In genomic region chr11:102010776-102011500, GRCh38 we compare ENCODE assay signal across 9 cellular contexts. TPM values are rescaled to one million over a fixed set of nuclear protein-coding genes. Genes with fewer than 3 reads are reported as not detected.
A peak's percentile ranks its signal among the peaks of the same experiment; 100 is the strongest.
DNase-seq lines count a peak whose midpoint lies in the region; ATAC-seq and TF ChIP-seq lines count a peak whose summit lies in the region.
"Had no signal": no experiment of that assay in that cellular context is flagged by ENCODE, and none has a peak within 500 bp of the region (broad histone marks: within the 10 kb centered on the region; RNA-seq: fewer than 3 reads in every experiment).

No MANE protein-coding gene starts in this region.

- peak overlapping the region; percentile 75 for H3K27ac Mint-ChIP-seq in mesothelial cell of epicardium
- H3K27ac Mint-ChIP-seq in progenitor cell of endocrine pancreas = no peak overlapping the region
- H3K27ac Mint-ChIP-seq: activated naive CD8-positive, alpha-beta T cell had no signal

- H3K27me3 Mint-ChIP-seq in mesothelial cell of epicardium (ENCODE audit: low read depth) (no peaks in the 10 kb centered on the region), progenitor cell of endocrine pancreas (peaks cover 12% of the 10 kb centered on the region)

- TF ChIP-seq CTCF in AG10803 (conservative IDR thresholded peaks at IDR 0.05; ENCODE audit: low read length) (no peak), mesothelial cell of epicardium (IDR thresholded peaks at IDR 0.05; ENCODE audit: unreplicated experiment) (no peak), progenitor cell of endocrine pancreas (IDR thresholded peaks at IDR 0.05; ENCODE audit: unreplicated experiment) (no peak)

- H3K4me1 Mint-ChIP-seq in mesothelial cell of epicardium (peaks cover 26% of the 10 kb centered on the region), progenitor cell of endocrine pancreas (ENCODE audit: low read depth) (peaks cover 12% of the 10 kb centered on the region)

- H3K9me3 Mint-ChIP-seq in mesothelial cell of epicardium (no peaks in the 10 kb centered on the region), progenitor cell of endocrine pancreas (ENCODE audit: low read depth) (no peaks in the 10 kb centered on the region)

- DNase-seq in AG10803 (ENCODE audit: low read depth) (peak; percentile 91), NCI-H226 (peak; percentile 99), epidermal melanocyte (ENCODE audit: insufficient read length, low spot score) (peak; percentile 75), mesothelial cell of epicardium (ENCODE audit: low spot score in 2 of 2, unreplicated experiment in 2 of 2) (peak; percentile 34 to 69), progenitor cell of endocrine pancreas (ENCODE audit: low spot score, unreplicated experiment) (no peak)
- no peak for DNase-seq in stimulated activated naive CD8-positive, alpha-beta T cell treated with anti-CD3 and anti-CD28 coated beads, Interleukin-15, Interleukin-2, amounts not matched to agents 100 U/mL and 50 U/mL, for 24 hours

- no peak overlapping the region for H3K4me3 ChIP-seq in AG10803 (ENCODE audit: low read length)

- H3K36me3 Mint-ChIP-seq in mesothelial cell of epicardium = no peaks in the 10 kb centered on the region
- H3K36me3 Mint-ChIP-seq in progenitor cell of endocrine pancreas (ENCODE audit: insufficient read depth) = no peaks in the 10 kb centered on the region
- H3K36me3 Mint-ChIP-seq: activated naive CD8-positive, alpha-beta T cell had no signal

- H3K4me3 Mint-ChIP-seq in mesothelial cell of epicardium = no peak overlapping the region
- H3K4me3 Mint-ChIP-seq in progenitor cell of endocrine pancreas (ENCODE audit: low read depth) = no peak overlapping the region
- H3K4me3 Mint-ChIP-seq: activated naive CD8-positive, alpha-beta T cell had no signal

- ATAC-seq in HG03460 (IDR thresholded peaks at IDR 0.05; ENCODE audit: unreplicated experiment) = no peak
- ATAC-seq in stimulated activated naive CD8-positive, alpha-beta T cell treated with anti-CD3 and anti-CD28 coated beads, Interleukin-15, Interleukin-2, amounts not matched to agents 100 U/mL and 50 U/mL, for 24 hours = no peak
- ATAC-seq in activated CD4-positive, CD25-positive, alpha-beta regulatory T cell treated with anti-CD3 and anti-CD28 coated beads, Interleukin-2, amount 50 U/mL, for 24 hours = no peak

RNA-seq across cellular contexts. Expression of gene CFAP300, which starts 36.3 kb away (rescaled TPM):
- total RNA-seq in mesothelial cell of epicardium (2.3 to 3.3 TPM (median 2.9 TPM) in 3 replicates), progenitor cell of endocrine pancreas (1.2 and 1.5 TPM in 2 replicates)

Comparison
In these comparisons a context has a peak if more than half of its experiments do, and no peak if none do; other contexts are left out.
1. DNase-seq: peak in AG10803 (single experiment), NCI-H226 (single experiment), epidermal melanocyte (single experiment) and mesothelial cell of epicardium (2 of 2); none in stimulated activated naive CD8-positive, alpha-beta T cell treated with anti-CD3 and anti-CD28 coated beads, Interleukin-15, Interleukin-2, amounts not matched to agents 100 U/mL and 50 U/mL, for 24 hours (single experiment) and progenitor cell of endocrine pancreas (single experiment).